ENCODE assay signal across 8 cellular contexts in genomic region chr6:81753709-81754678, GRCh38. TPM values are rescaled to one million over a fixed set of nuclear protein-coding genes. Genes with fewer than 3 reads are reported as not detected.
A peak's percentile ranks its signal among the peaks of the same experiment; 100 is the strongest.
DNase-seq lines count a peak whose midpoint lies in the region; ATAC-seq and TF ChIP-seq lines count a peak whose summit lies in the region.

No MANE protein-coding gene starts in this region.

- peaks cover 31% of the 10 kb centered on the region for H3K4me1 Mint-ChIP-seq in activated CD4-positive, alpha-beta memory T cell treated with anti-CD3 and anti-CD28 coated beads for 36 hours (ENCODE audit: low read depth)

- TF ChIP-seq CTCF in lower lobe of right lung (IDR thresholded peaks at IDR 0.05): peak; percentile 77
- no peak for TF ChIP-seq CTCF in OCI-LY7 (conservative IDR thresholded peaks at IDR 0.05; ENCODE audit: low read length)

- H3K9me3 Mint-ChIP-seq in activated CD4-positive, alpha-beta memory T cell treated with anti-CD3 and anti-CD28 coated beads for 36 hours: no peaks in the 10 kb centered on the region

- H3K27me3 ChIP-seq in lower lobe of right lung (ENCODE audit: low read depth): no peaks in the 10 kb centered on the region

- peak overlapping the region; percentile 36 for H3K27ac Mint-ChIP-seq in activated CD4-positive, alpha-beta memory T cell treated with anti-CD3 and anti-CD28 coated beads for 36 hours

- no peaks in the 10 kb centered on the region for H4K20me1 ChIP-seq in OCI-LY7 (ENCODE audit: insufficient read depth, low read length)

- H3K4me2 ChIP-seq in OCI-LY7 (ENCODE audit: low read length): no peak overlapping the region

- DNase-seq in NCI-H460 (ENCODE audit: extremely low read depth, low read depth) (peak; percentile 63), dermis microvascular lymphatic vessel endothelial cell (ENCODE audit: low read depth in 2 of 2) (peak; percentile 21 to 60), lower lobe of right lung (peak; percentile 93), OCI-LY7 (ENCODE audit: low spot score) (no peak)
- DNase-seq in activated CD4-positive, alpha-beta memory T cell treated with anti-CD3 and anti-CD28 coated beads for 36 hours: peak; percentile 90
- peak; percentile 56 to 83 (median 77) for DNase-seq in stimulated activated CD4-positive, alpha-beta T cell treated with anti-CD3 and anti-CD28 coated beads, TNF-alpha, amount 100 ng/mL, for 1 hour (ENCODE audit: low read depth in 3 of 3, low spot score in 1 of 3)

- no peaks in the 10 kb centered on the region for H3K9me3 ChIP-seq in lower lobe of right lung
- H3K9me3 ChIP-seq in OCI-LY7 (ENCODE audit: low read length): no peaks in the 10 kb centered on the region; the same call in 1 of the 2 replicates

- H3K4me3 ChIP-seq in lower lobe of right lung (peak overlapping the region; percentile 68), OCI-LY7 (ENCODE audit: low read depth, low read length, poor library complexity, severe bottlenecking) (no peak overlapping the region)

- H3K4me3 Mint-ChIP-seq in activated CD4-positive, alpha-beta memory T cell treated with anti-CD3 and anti-CD28 coated beads for 36 hours: peak overlapping the region; percentile 85

- H3K36me3 Mint-ChIP-seq in activated CD4-positive, alpha-beta memory T cell treated with anti-CD3 and anti-CD28 coated beads for 36 hours: peaks cover 1% of the 10 kb centered on the region

- H3K9me2 ChIP-seq in OCI-LY7 (ENCODE audit: insufficient read depth, low read length): no peaks in the 10 kb centered on the region

- ATAC-seq in GM18519 (IDR thresholded peaks at IDR 0.05; ENCODE audit: low FRiP score, unreplicated experiment) (peak; percentile 34), HG02973 (IDR thresholded peaks at IDR 0.05; ENCODE audit: unreplicated experiment) (peak; percentile 36), lower lobe of right lung (peak; percentile 75 to 81)

- no peaks in the 10 kb centered on the region for H3K36me3 ChIP-seq in lower lobe of right lung
- H3K36me3 ChIP-seq in OCI-LY7 (ENCODE audit: insufficient read depth, low read length): no peaks in the 10 kb centered on the region

- H3K27ac ChIP-seq in lower lobe of right lung (peak overlapping the region; percentile 95), OCI-LY7 (ENCODE audit: low read depth, low read length, poor library complexity, severe bottlenecking) (no peak overlapping the region)

- H2AFZ ChIP-seq in OCI-LY7 (ENCODE audit: low read length): no peak overlapping the region

- intact Hi-C loops in activated CD4-positive, alpha-beta memory T cell treated with anti-CD3 and anti-CD28 coated beads for 36 hours (cut with micrococcal nuclease): loop anchor here (1.0 to 5.0 kb wide), 7 partner anchors 302 to 1807 kb away; partner anchors contain the start of genes ELOVL4, IBTK and TTK
- intact Hi-C loops in lower lobe of right lung (cut with DNase I): no loop called here
- intact Hi-C loops in OCI-LY7 (cut with micrococcal nuclease; ENCODE audit: unreplicated experiment): no loop called here

- BruUV-seq in OCI-LY7 (replicated peaks; lab: Mats Ljungman, UMichigan): no TSS peak

- no peaks in the 10 kb centered on the region for H3K79me2 ChIP-seq in OCI-LY7 (ENCODE audit: insufficient read depth, low read depth, low read length)

- POLR2A ChIA-PET in activated CD4-positive, alpha-beta memory T cell treated with anti-CD3 and anti-CD28 coated beads for 36 hours (lab: Charles Lee): no interaction called here
- POLR2A ChIA-PET in OCI-LY7 (lab: Charles Lee): no interaction called here

- peaks cover 17% of the 10 kb centered on the region for H3K27me3 Mint-ChIP-seq in activated CD4-positive, alpha-beta memory T cell treated with anti-CD3 and anti-CD28 coated beads for 36 hours

- CTCF ChIA-PET in activated CD4-positive, alpha-beta memory T cell treated with anti-CD3 and anti-CD28 coated beads for 36 hours (lab: Charles Lee): interaction anchor here (0.5 to 2.3 kb wide), 12 partner anchors 11 to 1808 kb away, joined by 3 to 13 read pairs (median 3); partner anchors contain the start of gene BCKDHB
- CTCF ChIA-PET in OCI-LY7 (lab: Charles Lee; ENCODE audit: unreplicated experiment): no interaction called here

- peaks cover 17% of the 10 kb centered on the region for H3K4me1 ChIP-seq in lower lobe of right lung
- H3K4me1 ChIP-seq in OCI-LY7 (ENCODE audit: insufficient read depth, low read length, poor library complexity, severe bottlenecking): no peaks in the 10 kb centered on the region

RNA-seq across cellular contexts. Expression of gene TENT5A, which starts 1.5 kb away (rescaled TPM):
- 94.4 and 108 TPM in 2 replicates for total RNA-seq in NCI-H460 (2014; rRNA removed; shearing (Covaris generic))
- polyA plus RNA-seq in NCI-H460 (2014; cell fraction: nucleus; rRNA removed): 86.9 and 118 TPM in 2 replicates
- total RNA-seq in activated CD4-positive, alpha-beta memory T cell treated with anti-CD3 and anti-CD28 coated beads for 36 hours: 1 to 10 TPM in 1 of 2 experiments, under 1 TPM in 1; 0.51 to 1.1 TPM
- total RNA-seq in dermis microvascular lymphatic vessel endothelial cell (2.3 and 9.6 TPM in 2 replicates), lower lobe of right lung (26.6 TPM), OCI-LY7 (2022) (not detected in 2 replicates)
- total RNA-seq in OCI-LY7 (2014; rRNA removed; shearing (Covaris generic)): not detected in 2 replicates
